Comparison of ENCODE assay signal across 15 cellular contexts in the genomic region with DNA sequence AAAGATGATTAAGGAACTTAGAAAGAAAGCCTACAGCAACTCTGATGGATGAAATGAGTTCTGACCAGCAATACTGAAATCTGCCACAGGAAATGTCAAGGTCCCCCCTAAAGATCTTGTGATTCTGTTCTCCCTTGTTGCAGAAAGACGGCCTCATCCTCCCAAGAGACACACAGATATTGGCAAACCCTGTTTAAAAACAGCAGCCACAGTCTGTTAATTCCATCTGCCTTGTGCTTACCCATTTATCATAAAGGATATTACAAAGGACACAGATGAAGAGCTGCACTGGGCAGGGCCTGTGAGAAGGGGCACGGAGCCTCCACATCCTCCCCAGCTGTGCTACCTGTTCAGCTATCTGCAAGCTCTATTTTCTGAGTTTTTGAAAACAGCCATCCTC. TPM values are rescaled to one million over a fixed set of nuclear protein-coding genes. Genes with fewer than 3 reads are reported as not detected.
DNase-seq lines count a peak whose midpoint lies in the region; ATAC-seq and TF ChIP-seq lines count a peak whose summit lies in the region.
"Had no signal": no experiment of that assay in that cellular context is flagged by ENCODE, and none has a peak within 500 bp of the region (broad histone marks: within the 10 kb centered on the region; RNA-seq: fewer than 3 reads in every experiment).

No MANE protein-coding gene starts in this region.

- H3K4me1 Mint-ChIP-seq in activated CD8-positive, alpha-beta memory T cell treated with anti-CD3 and anti-CD28 coated beads, Interleukin-2, amount 10 ng/mL, durations not matched to agents 7 days and 5 days: peaks cover 85% of the 10 kb centered on the region
- peaks cover 65% of the 10 kb centered on the region for H3K4me1 Mint-ChIP-seq in activated naive CD8-positive, alpha-beta T cell treated with anti-CD3 and anti-CD28 coated beads for 36 hours

- CTCF ChIA-PET in activated CD8-positive, alpha-beta memory T cell treated with anti-CD3 and anti-CD28 coated beads, Interleukin-2, amount 10 ng/mL, durations not matched to agents 7 days and 5 days (lab: Charles Lee): interaction anchor here (1.2 to 2.0 kb wide), 5 partner anchors 10 to 47 kb away, joined by 3 to 11 read pairs (median 6); no protein-coding TSS in a partner anchor

- H3F3A ChIP-seq in MM.1S (ENCODE audit: insufficient read depth, low read length): peaks cover 49% of the 10 kb centered on the region

- no peaks in the 10 kb centered on the region for H3K9me3 Mint-ChIP-seq in activated CD8-positive, alpha-beta memory T cell treated with anti-CD3 and anti-CD28 coated beads, Interleukin-2, amount 10 ng/mL, durations not matched to agents 7 days and 5 days (ENCODE audit: low read depth)
- no peaks in the 10 kb centered on the region for H3K9me3 Mint-ChIP-seq in activated naive CD8-positive, alpha-beta T cell treated with anti-CD3 and anti-CD28 coated beads for 36 hours

- H2BK120ac ChIP-seq in trophoblast cell (ENCODE audit: insufficient read depth, low read length, poor library complexity): no peak overlapping the region

- H3K27me3 Mint-ChIP-seq in activated CD8-positive, alpha-beta memory T cell treated with anti-CD3 and anti-CD28 coated beads, Interleukin-2, amount 10 ng/mL, durations not matched to agents 7 days and 5 days: no peaks in the 10 kb centered on the region
- no peaks in the 10 kb centered on the region for H3K27me3 Mint-ChIP-seq in activated naive CD8-positive, alpha-beta T cell treated with anti-CD3 and anti-CD28 coated beads for 36 hours

- no peak for TF ChIP-seq CTCF in MM.1S (IDR thresholded peaks at IDR 0.05; ENCODE audit: low read length)
- TF ChIP-seq CTCF in GM13976 (IDR thresholded peaks at IDR 0.05; ENCODE audit: borderline replicate concordance, control extremely low read depth, extremely low read depth, insufficient read depth, missing control alignments): no peak

- no peak overlapping the region for H3K14ac ChIP-seq in trophoblast cell (ENCODE audit: low read length)

- H3K36me3 Mint-ChIP-seq in activated CD8-positive, alpha-beta memory T cell treated with anti-CD3 and anti-CD28 coated beads, Interleukin-2, amount 10 ng/mL, durations not matched to agents 7 days and 5 days: peaks cover 36% of the 10 kb centered on the region
- peaks cover 37% of the 10 kb centered on the region for H3K36me3 Mint-ChIP-seq in activated naive CD8-positive, alpha-beta T cell treated with anti-CD3 and anti-CD28 coated beads for 36 hours

- H4K20me1 ChIP-seq in MM.1S (ENCODE audit: insufficient read depth, low read length): no peaks in the 10 kb centered on the region

- H2AFZ ChIP-seq in trophoblast cell (ENCODE audit: insufficient read depth, low read length, poor library complexity) (no peak overlapping the region), MM.1S (ENCODE audit: low read length) (no peak overlapping the region)

- peak overlapping the region; percentile 80 for H3K27ac Mint-ChIP-seq in activated CD8-positive, alpha-beta memory T cell treated with anti-CD3 and anti-CD28 coated beads, Interleukin-2, amount 10 ng/mL, durations not matched to agents 7 days and 5 days
- H3K27ac Mint-ChIP-seq in activated naive CD8-positive, alpha-beta T cell treated with anti-CD3 and anti-CD28 coated beads for 36 hours: peak overlapping the region; percentile 9

- H3K4me3 ChIP-seq in trophoblast cell (ENCODE audit: low read depth, low read length): no peak overlapping the region
- no peak overlapping the region for H3K4me3 ChIP-seq in MM.1S (ENCODE audit: low read length)
- H3K4me3 ChIP-seq: stomach had no signal

- no peak overlapping the region for H4K8ac ChIP-seq in trophoblast cell (ENCODE audit: low read depth, low read length)

- no peak overlapping the region for H4K12ac ChIP-seq in trophoblast cell (ENCODE audit: low read depth, low read length)

- H3K4ac ChIP-seq in trophoblast cell (ENCODE audit: low read depth, low read length): peak overlapping the region; percentile 73

- H3K36me3 ChIP-seq in trophoblast cell (ENCODE audit: control insufficient read depth in 1 of 2, insufficient read depth in 2 of 2, low read length in 2 of 2) (peaks cover 8 to 10% of the 10 kb centered on the region in 2 experiments), MM.1S (replicated peaks; ENCODE audit: insufficient read depth, low read length) (peaks cover 3% of the 10 kb centered on the region; the same call in 1 of the 2 replicates)

- no peak overlapping the region for H3K27ac ChIP-seq in trophoblast cell (ENCODE audit: low read depth, low read length)
- H3K27ac ChIP-seq in MM.1S (ENCODE audit: low read length): no peak overlapping the region
- H3K27ac ChIP-seq: stomach had no signal

- H3K18ac ChIP-seq in trophoblast cell (ENCODE audit: low read length): no peak overlapping the region

- H3K23ac ChIP-seq in trophoblast cell (ENCODE audit: low read length): no peak overlapping the region

- no peak overlapping the region for H3K4me2 ChIP-seq in trophoblast cell (ENCODE audit: low read length)
- H3K4me2 ChIP-seq in MM.1S (ENCODE audit: low read depth, low read length): no peak overlapping the region

- H3K79me1 ChIP-seq in trophoblast cell (ENCODE audit: low read length): no peaks in the 10 kb centered on the region

- no peak overlapping the region for H2BK5ac ChIP-seq in trophoblast cell (ENCODE audit: low read depth, low read length, poor library complexity)

- in situ Hi-C loops in GM13976 (cut with MboI; ENCODE audit: low sequenced_read_pairs, unreplicated experiment): no loop called here

- no peak for ATAC-seq in activated CD8-positive, alpha-beta memory T cell treated with anti-CD3 and anti-CD28 coated beads, Interleukin-2, amount 10 ng/mL, durations not matched to agents 7 days and 5 days

- H3K9me3 ChIP-seq in trophoblast cell (ENCODE audit: insufficient read depth, low read depth, low read length): no peaks in the 10 kb centered on the region
- no peaks in the 10 kb centered on the region for H3K9me3 ChIP-seq in MM.1S (replicated peaks; ENCODE audit: insufficient read depth, low read length)
- H3K9me3 ChIP-seq: stomach had no signal

- no peak overlapping the region for H3K4me3 Mint-ChIP-seq in activated CD8-positive, alpha-beta memory T cell treated with anti-CD3 and anti-CD28 coated beads, Interleukin-2, amount 10 ng/mL, durations not matched to agents 7 days and 5 days
- H3K4me3 Mint-ChIP-seq in activated naive CD8-positive, alpha-beta T cell treated with anti-CD3 and anti-CD28 coated beads for 36 hours: no peak overlapping the region

- no peak for DNase-seq in activated CD8-positive, alpha-beta memory T cell treated with anti-CD3 and anti-CD28 coated beads, Interleukin-2, amount 10 ng/mL, durations not matched to agents 7 days and 5 days
- DNase-seq in activated CD8-positive, alpha-beta memory T cell treated with anti-CD3 and anti-CD28 coated beads for 24 hours: no peak
- peak; percentile 56 for DNase-seq in NCI-H2171 (lab: John Stamatoyannopoulos, UW)
- DNase-seq in activated naive CD8-positive, alpha-beta T cell treated with anti-CD3 and anti-CD28 coated beads for 36 hours: no peak
- no peak for DNase-seq in trophoblast cell
- no peak for DNase-seq in NCI-H2107 treated with DMSO at 0.1 percent for 48 hours (lab: John Stamatoyannopoulos, UW; ENCODE audit: unreplicated experiment)
- DNase-seq in MM.1S: no peak
- DNase-seq in GM13976 (ENCODE audit: low spot score): no peak
- DNase-seq: ACHN; activated CD4-positive, alpha-beta T cell treated with anti-CD3 and anti-CD28 coated beads, Interleukin-2, amount 50 U/mL, for 4 hours; central memory CD4-positive, alpha-beta T cell; mesendoderm; NCI-H774; nucleus accumbens; stomach had no signal

- H2BK12ac ChIP-seq in trophoblast cell (ENCODE audit: low read length): no peak overlapping the region

- no peak overlapping the region for H2AK5ac ChIP-seq in trophoblast cell (ENCODE audit: low read length)

- no peak overlapping the region for H3K9ac ChIP-seq in trophoblast cell (ENCODE audit: low read length)
- no peak overlapping the region for H3K9ac ChIP-seq in MM.1S (ENCODE audit: low read length)

- peaks cover 11 to 21% of the 10 kb centered on the region in 2 experiments for H3K4me1 ChIP-seq in trophoblast cell (ENCODE audit: control insufficient read depth in 1 of 2, insufficient read depth in 2 of 2, low read length in 2 of 2)
- peaks cover 71% of the 10 kb centered on the region for H3K4me1 ChIP-seq in MM.1S (ENCODE audit: low read length)

- no peak overlapping the region for H4K91ac ChIP-seq in trophoblast cell (ENCODE audit: low read depth, low read length)

- WGBS in trophoblast cell (ENCODE audit: extremely low coverage, insufficient coverage, insufficient read length): no CpG with 5 or more reads among the region's 2 CpGs

- H3K27me3 ChIP-seq in trophoblast cell (ENCODE audit: insufficient read depth, low read length) (no peaks in the 10 kb centered on the region), MM.1S (replicated peaks; ENCODE audit: insufficient read depth, low read length) (no peaks in the 10 kb centered on the region)
- H3K27me3 ChIP-seq: stomach had no signal

- H3K79me2 ChIP-seq in trophoblast cell (ENCODE audit: control insufficient read depth, insufficient read depth, low read length, poor library complexity): peaks cover 24% of the 10 kb centered on the region
- H3K79me2 ChIP-seq in MM.1S (ENCODE audit: low read length): peaks cover 78% of the 10 kb centered on the region

- H3K9me2 ChIP-seq in MM.1S (replicated peaks; ENCODE audit: insufficient read depth, low read length): no peaks in the 10 kb centered on the region

RNA-seq across cellular contexts. Expression of a gene that starts 15.2 kb away (rescaled TPM):
- total RNA-seq in activated CD8-positive, alpha-beta memory T cell treated with anti-CD3 and anti-CD28 coated beads, Interleukin-2, amount 10 ng/mL, durations not matched to agents 7 days and 5 days: 100 to 1,000 TPM; 187 to 215 TPM
- 10 to 100 TPM; 82.3 to 89.0 TPM for total RNA-seq in activated naive CD8-positive, alpha-beta T cell treated with anti-CD3 and anti-CD28 coated beads for 36 hours
- 77.7 and 79.5 TPM in 2 replicates for polyA plus RNA-seq in trophoblast cell (2013)
